Comparison of ENCODE assay signal across 1 cellular context in genomic region chr2:26330114-26330581, GRCh38.
TF ChIP-seq lines count a peak whose summit lies in the region.

No MANE protein-coding gene starts in this region.

TF ChIP-seq in K562, 482 proteins besides CTCF, POLR2A, EP300 and RAD21 (continued from another document and continues in another):
- TF ChIP-seq JUNB (CRISPR knock-in tag; conservative IDR thresholded peaks at IDR 0.05) (no peak), ZNF282 (CRISPR knock-in tag; IDR thresholded peaks at IDR 0.05) (no peak), NCOA4 (IDR thresholded peaks at IDR 0.05; ENCODE audit: partially characterized antibody) (no peak), SRSF7 (optimal IDR thresholded peaks at IDR 0.05; ENCODE audit: low read depth, low read length) (no peak), ESRRA (IDR thresholded peaks at IDR 0.05; ENCODE audit: borderline replicate concordance, low read depth) (peak; percentile 69; the same call in 1 of the 2 replicates), PTBP1 (IDR thresholded peaks at IDR 0.05; ENCODE audit: low read depth, low read length) (no peak), KLF13 (tag; IDR thresholded peaks at IDR 0.05; ENCODE audit: borderline replicate concordance, low read depth) (no peak), NRF1 (conservative IDR thresholded peaks at IDR 0.05 in 1 of 2, IDR thresholded peaks at IDR 0.05 in 1 of 2) (peak in 1 of 2 experiments; percentile 31; a peak in 1 of 4 replicates), CGGBP1 (CRISPR knock-in tag; IDR thresholded peaks at IDR 0.05) (no peak), THAP12 (CRISPR knock-in tag; IDR thresholded peaks at IDR 0.05) (no peak), KLF1 (tag; IDR thresholded peaks at IDR 0.05) (no peak), PHF8 (IDR thresholded peaks at IDR 0.05; ENCODE audit: borderline replicate concordance, low read length) (no peak), ZNF766 (CRISPR knock-in tag; conservative IDR thresholded peaks at IDR 0.05) (no peak), ZNF263 (CRISPR knock-in tag; IDR thresholded peaks at IDR 0.05; ENCODE audit: borderline replicate concordance) (0 out of 2 replicates have a peak, but pooled peaks have one; percentile 34), TAL1 (IDR thresholded peaks at IDR 0.05) (no peak), MAX (CRISPR knock-in tag; IDR thresholded peaks at IDR 0.05) (no peak), CEBPB (tag; IDR thresholded peaks at IDR 0.05) (peak; percentile 54; the same call in 1 of the 2 replicates), ZSCAN29 (IDR thresholded peaks at IDR 0.05) (no peak), CHD7 (IDR thresholded peaks at IDR 0.05; ENCODE audit: low read depth, low read length) (no peak), NR2C1 (IDR thresholded peaks at IDR 0.05) (no peak), NR2C1 (tag; IDR thresholded peaks at IDR 0.05) (no peak), ZBTB40 (IDR thresholded peaks at IDR 0.05) (no peak), ZBTB40 (CRISPR knock-in tag; IDR thresholded peaks at IDR 0.05) (no peak), TCF7L2 (IDR thresholded peaks at IDR 0.05; ENCODE audit: low read depth, low read length) (no peak), MYBL2 (IDR thresholded peaks at IDR 0.05; ENCODE audit: low read depth) (no peak), MYBL2 (CRISPR knock-in tag; IDR thresholded peaks at IDR 0.05; ENCODE audit: borderline replicate concordance) (no peak), L3MBTL2 (IDR thresholded peaks at IDR 0.05) (no peak), ZFPM2 (CRISPR knock-in tag; IDR thresholded peaks at IDR 0.05) (no peak), ZBTB11 (CRISPR knock-in tag; IDR thresholded peaks at IDR 0.05) (no peak), ZNF583 (CRISPR knock-in tag; IDR thresholded peaks at IDR 0.05) (no peak), ARID2 (IDR thresholded peaks at IDR 0.05) (no peak), NR2F6 (CRISPR knock-in tag; IDR thresholded peaks at IDR 0.05) (no peak)
